10 cellular contexts compared by ENCODE assay signal in genomic region chr4:73434311-73434710, GRCh38. TPM values are rescaled to one million over a fixed set of nuclear protein-coding genes. Genes with fewer than 3 reads are reported as not detected.
A peak's percentile ranks its signal among the peaks of the same experiment; 100 is the strongest.
DNase-seq lines count a peak whose midpoint lies in the region; ATAC-seq and TF ChIP-seq lines count a peak whose summit lies in the region.
"Had no signal": no experiment of that assay in that cellular context is flagged by ENCODE, and none has a peak within 500 bp of the region (broad histone marks: within the 10 kb centered on the region; RNA-seq: fewer than 3 reads in every experiment).

No MANE protein-coding gene starts in this region.

- no peaks in the 10 kb centered on the region for H3K36me3 Mint-ChIP-seq in T-cell

- peak; percentile 8 for DNase-seq in GM10248 (ENCODE audit: extremely low spot score)
- DNase-seq in HEK293T (ENCODE audit: extremely low spot score): peak; percentile 17
- DNase-seq in SK-MEL-5 (ENCODE audit: low read depth, low spot score): peak; percentile 45
- DNase-seq in right lobe of liver: no peak
- no peak for DNase-seq in activated CD4-positive, alpha-beta T cell treated with anti-CD3 and anti-CD28 coated beads for 1 hour
- DNase-seq in glomerular visceral epithelial cell (ENCODE audit: extremely low spot score): no peak
- DNase-seq in T-cell: no peak
- no peak for DNase-seq in right atrium auricular region (ENCODE audit: low spot score)
- DNase-seq: NCI-H1436 had no signal

- peaks cover 3 to 9% of the 10 kb centered on the region in 2 donors for H3K27me3 Mint-ChIP-seq in T-cell

- no peak overlapping the region for H3K4me3 Mint-ChIP-seq in T-cell

- H3K27me3 ChIP-seq in right lobe of liver: no peaks in the 10 kb centered on the region
- H3K27me3 ChIP-seq in right atrium auricular region: no peaks in the 10 kb centered on the region

- in situ Hi-C loops in SK-MEL-5 (cut with HindIII; ENCODE audit: low pct_unique_long_range_greater_than_20kb, low sequenced_read_pairs): no loop called here

- no peak for TF ChIP-seq POLR2A in right lobe of liver (IDR thresholded peaks at IDR 0.05)

- TF ChIP-seq CTCF in GM10248 (IDR thresholded peaks at IDR 0.05; ENCODE audit: control extremely low read depth, extremely low read depth, low read depth, missing control alignments) (peak; percentile 34), right lobe of liver (IDR thresholded peaks at IDR 0.05) (peak; percentile 37 to 52 (median 43)), right atrium auricular region (IDR thresholded peaks at IDR 0.05) (peak in 1 of 2 donors; percentile 41)

- peak; percentile 14 to 46 (median 31) for ATAC-seq in right lobe of liver
- ATAC-seq in T-cell (replicated peaks in 1 of 4): no peak

- intact Hi-C loops in right lobe of liver (cut with DNase I): no loop called here

- no peaks in the 10 kb centered on the region for H3K4me1 Mint-ChIP-seq in T-cell

- POLR2A ChIA-PET in GM10248 (lab: Yijun Ruan, JAX) (no interaction called here), HEK293T (lab: Yijun Ruan, JAX) (no interaction called here), T-cell (lab: Charles Lee) (no interaction called here)

- H3K9me3 Mint-ChIP-seq in T-cell: no peaks in the 10 kb centered on the region

- CTCF ChIA-PET in GM10248 (lab: Yijun Ruan, JAX): interaction anchor here (0.8 to 5.0 kb wide), 6 partner anchors 10 to 94 kb away, joined by 3 to 34 read pairs (median 9); no protein-coding TSS in a partner anchor
- CTCF ChIA-PET in HEK293T (lab: Yijun Ruan, JAX): interaction anchor here (0.7 kb wide), 1 partner anchor 186 kb away, joined by 3 read pairs; no protein-coding TSS in a partner anchor
- CTCF ChIA-PET in T-cell (lab: Charles Lee): interaction anchor here in 1 of 2 donors (2.2 kb wide), 1 partner anchor 12 kb away, joined by 6 read pairs; no protein-coding TSS in a partner anchor

- H3K36me3 ChIP-seq in right lobe of liver: no peaks in the 10 kb centered on the region
- no peaks in the 10 kb centered on the region for H3K36me3 ChIP-seq in right atrium auricular region

- H3K4me3 ChIP-seq in right lobe of liver (no peak overlapping the region), right atrium auricular region (no peak overlapping the region)

- H3K9me3 ChIP-seq in right lobe of liver (no peaks in the 10 kb centered on the region), right atrium auricular region (no peaks in the 10 kb centered on the region)

- H3K27ac ChIP-seq in right lobe of liver (no peak overlapping the region), right atrium auricular region (no peak overlapping the region)
- H3K27ac ChIP-seq: epithelial cell of prostate had no signal

- H3K4me1 ChIP-seq in right lobe of liver (peaks cover 0 to 42% (median 10%) of the 10 kb centered on the region in 4 donors), right atrium auricular region (no peaks in the 10 kb centered on the region)

- no peak overlapping the region for H3K27ac Mint-ChIP-seq in T-cell

- 36% methylated on average over 3 of the region's 3 CpGs for WGBS in right lobe of liver (ENCODE audit: insufficient coverage, low coverage, low lambda C conversion rate, missing lambda C conversion rate)

TF ChIP-seq in HEK293T, 16 proteins besides CTCF, POLR2A, EP300 and RAD21:
- no peak for TF ChIP-seq ZNF384 (IDR thresholded peaks at IDR 0.05)
- no peak for TF ChIP-seq FOXM1 (IDR thresholded peaks at IDR 0.05; ENCODE audit: borderline replicate concordance)
- TF ChIP-seq CTBP1 (IDR thresholded peaks at IDR 0.05; ENCODE audit: borderline replicate concordance): no peak
- TF ChIP-seq SP1 (IDR thresholded peaks at IDR 0.05): no peak
- TF ChIP-seq BHLHE40 (IDR thresholded peaks at IDR 0.05; ENCODE audit: borderline replicate concordance): no peak
- TF ChIP-seq FOXK2 (IDR thresholded peaks at IDR 0.05): no peak
- TF ChIP-seq HDGF (IDR thresholded peaks at IDR 0.05; ENCODE audit: borderline replicate concordance): no peak

RNA-seq across cellular contexts. Expression of gene AFP, which starts 1.7 kb away (rescaled TPM):
- not detected in 2 replicates for total RNA-seq in SK-MEL-5 (2014; rRNA removed; shearing (Covaris generic))
- not detected in 2 replicates for polyA plus RNA-seq in SK-MEL-5 (2015; cell fraction: cytosol; rRNA removed)
- not detected in 2 replicates for polyA plus RNA-seq in SK-MEL-5 (2015; cell fraction: nucleus; rRNA removed)
- total RNA-seq in right lobe of liver (1 to 10 TPM in 4 of 6 experiments, under 1 TPM in 1, not detected in 1; 0.78 to 3.8 (median 3.4) TPM), T-cell (1 to 10 TPM in 3 of 5 donors, not detected in 2; 1.6 to 3.6 (median 2.5) TPM), right atrium auricular region (not detected)

RNA-seq across cellular contexts. Expression of gene ALB, which starts 30.2 kb away (rescaled TPM):
- 1.2 TPM in 1 of 2 replicates, not detected in the other for total RNA-seq in SK-MEL-5 (2014; rRNA removed; shearing (Covaris generic))
- polyA plus RNA-seq in SK-MEL-5 (2015; cell fraction: cytosol; rRNA removed): not detected in 2 replicates
- polyA plus RNA-seq in SK-MEL-5 (2015; cell fraction: nucleus; rRNA removed): not detected in 2 replicates
- total RNA-seq in right lobe of liver (over 10,000 TPM; 46,361 to 117,834 (median 75,397) TPM), T-cell (10 to 100 TPM in 3 of 5 donors, not detected in 2; 30.4 to 58.6 (median 33.6) TPM), right atrium auricular region (under 1 TPM in 1 of 2 donors, not detected in 1; 0.41 TPM)

RNA-seq across cellular contexts. Expression of gene AFM, which starts 47.2 kb away (rescaled TPM):
- total RNA-seq in SK-MEL-5 (2014; rRNA removed; shearing (Covaris generic)): not detected in 2 replicates
- polyA plus RNA-seq in SK-MEL-5 (2015; cell fraction: cytosol; rRNA removed): not detected in 2 replicates
- polyA plus RNA-seq in SK-MEL-5 (2015; cell fraction: nucleus; rRNA removed): not detected in 2 replicates
- 100 to 1,000 TPM; 129 to 320 (median 169) TPM for total RNA-seq in right lobe of liver
- total RNA-seq in T-cell: under 1 TPM in 1 of 5 donors, not detected in 4; 0.18 TPM
- total RNA-seq in right atrium auricular region: not detected

Comparison
In these comparisons a context has a peak if more than half of its experiments do, and no peak if none do; other contexts are left out.
1. DNase-seq: peak in GM10248 (single experiment), HEK293T (single experiment) and SK-MEL-5 (single experiment); none in right lobe of liver (0 of 3), activated CD4-positive, alpha-beta T cell treated with anti-CD3 and anti-CD28 coated beads for 1 hour (single experiment), glomerular visceral epithelial cell (single experiment), T-cell (0 of 34) and right atrium auricular region (single experiment).
2. ATAC-seq: peak in right lobe of liver (4 of 4); none in T-cell (0 of 4).
3. RNA of gene ALB, which starts 30.2 kb away (total RNA-seq): 46,361 to 117,834 TPM in right lobe of liver; 30.4 to 58.6 TPM in T-cell, 0.41 TPM in right atrium auricular region and 1.2 TPM in SK-MEL-5; every median in the first group is over 100 times any median in the second.
4. RNA of gene AFM, which starts 47.2 kb away (total RNA-seq): 129 to 320 TPM in right lobe of liver; 0.18 TPM in T-cell, not detected in SK-MEL-5 and not detected in right atrium auricular region; every median in the first group is over 100 times any median in the second.